8 cellular contexts compared by ENCODE assay signal in genomic region chr9:21252727-21253547, GRCh38. TPM values are rescaled to one million over a fixed set of nuclear protein-coding genes. Genes with fewer than 3 reads are reported as not detected.
A peak's percentile ranks its signal among the peaks of the same experiment; 100 is the strongest.
DNase-seq lines count a peak whose midpoint lies in the region; ATAC-seq and TF ChIP-seq lines count a peak whose summit lies in the region.

No MANE protein-coding gene starts in this region.

- H3K4me3 Mint-ChIP-seq in activated CD8-positive, alpha-beta memory T cell treated with anti-CD3 and anti-CD28 coated beads, Interleukin-2, amount 10 ng/mL, durations not matched to agents 7 days and 5 days: no peak overlapping the region

- H3K4me1 Mint-ChIP-seq in activated CD8-positive, alpha-beta memory T cell treated with anti-CD3 and anti-CD28 coated beads, Interleukin-2, amount 10 ng/mL, durations not matched to agents 7 days and 5 days: peaks cover 4% of the 10 kb centered on the region

- peak; percentile 46; the same call in 1 of the 2 replicates for TF ChIP-seq RAD21 in Ishikawa (IDR thresholded peaks at IDR 0.05; ENCODE audit: low read depth)

- intact Hi-C loops in heart left ventricle (cut with DNase I): loop anchor here in 2 of 10 donors (10.0 kb wide), 1 partner anchor 532 kb away; no protein-coding TSS in a partner anchor

- H3K4me1 ChIP-seq in heart left ventricle: peaks cover 0 to 11% (median 2%) of the 10 kb centered on the region in 12 donors

- peak; percentile 69 for ATAC-seq in activated CD8-positive, alpha-beta memory T cell treated with anti-CD3 and anti-CD28 coated beads, Interleukin-2, amount 10 ng/mL, durations not matched to agents 7 days and 5 days
- ATAC-seq in GM21576 (IDR thresholded peaks at IDR 0.05; ENCODE audit: unreplicated experiment) (peak; percentile 78), heart left ventricle (peak; percentile 32 to 84 (median 72))

- TF ChIP-seq CTCF in VCaP (conservative IDR thresholded peaks at IDR 0.05) (peak; percentile 87), heart left ventricle (IDR thresholded peaks at IDR 0.05) (peak; percentile 26 to 61 (median 43))

- CTCF ChIA-PET in activated CD8-positive, alpha-beta memory T cell treated with anti-CD3 and anti-CD28 coated beads, Interleukin-2, amount 10 ng/mL, durations not matched to agents 7 days and 5 days (lab: Charles Lee): interaction anchor here (0.7 to 3.3 kb wide), 15 partner anchors 11 to 535 kb away, joined by 3 to 16 read pairs (median 4); partner anchors contain the start of genes IFNA14 and IFNA4

- 0 to 2% (median 1%) methylated on average over 3 of the region's 3 CpGs for WGBS in heart left ventricle, 4 donors

- DNase-seq in activated CD8-positive, alpha-beta memory T cell treated with anti-CD3 and anti-CD28 coated beads, Interleukin-2, amount 10 ng/mL, durations not matched to agents 7 days and 5 days: peak; percentile 41
- no peak for DNase-seq in activated CD8-positive, alpha-beta memory T cell treated with anti-CD3 and anti-CD28 coated beads, Interleukin-2, amount 50 U/mL, for 48 hours
- DNase-seq in heart left ventricle (peak; percentile 26 to 58 (median 33)), retina (peak; percentile 55), ecto neural progenitor cell (ENCODE audit: low spot score) (no peak)

- H3K36me3 Mint-ChIP-seq in activated CD8-positive, alpha-beta memory T cell treated with anti-CD3 and anti-CD28 coated beads, Interleukin-2, amount 10 ng/mL, durations not matched to agents 7 days and 5 days: no peaks in the 10 kb centered on the region

- no peaks in the 10 kb centered on the region for H3K9me3 ChIP-seq in heart left ventricle

- H3K27me3 Mint-ChIP-seq in activated CD8-positive, alpha-beta memory T cell treated with anti-CD3 and anti-CD28 coated beads, Interleukin-2, amount 10 ng/mL, durations not matched to agents 7 days and 5 days: peaks cover 45% of the 10 kb centered on the region

- H3K27me3 ChIP-seq in heart left ventricle: peaks cover 0 to 18% (median 6%) of the 10 kb centered on the region in 9 donors

- no peak for TF ChIP-seq POLR2A in heart left ventricle (IDR thresholded peaks at IDR 0.05)

- TF ChIP-seq EP300 in Ishikawa (IDR thresholded peaks at IDR 0.05; ENCODE audit: borderline replicate concordance): no peak

- H3K27ac Mint-ChIP-seq in activated CD8-positive, alpha-beta memory T cell treated with anti-CD3 and anti-CD28 coated beads, Interleukin-2, amount 10 ng/mL, durations not matched to agents 7 days and 5 days: no peak overlapping the region

- H3K4me3 ChIP-seq in heart left ventricle: no peak overlapping the region

- H3K36me3 ChIP-seq in heart left ventricle: no peaks in the 10 kb centered on the region

- no peaks in the 10 kb centered on the region for H3K9me3 Mint-ChIP-seq in activated CD8-positive, alpha-beta memory T cell treated with anti-CD3 and anti-CD28 coated beads, Interleukin-2, amount 10 ng/mL, durations not matched to agents 7 days and 5 days (ENCODE audit: low read depth)

- H3K27ac ChIP-seq in VCaP (no peak overlapping the region), heart left ventricle (no peak overlapping the region)

TF ChIP-seq in Ishikawa, 13 proteins besides CTCF, POLR2A, EP300 and RAD21:
- no peak for TF ChIP-seq NFIC (IDR thresholded peaks at IDR 0.05)
- TF ChIP-seq EGR1 (IDR thresholded peaks at IDR 0.05): no peak
- no peak for TF ChIP-seq FOXM1 (IDR thresholded peaks at IDR 0.05; ENCODE audit: borderline replicate concordance, low read depth)

RNA-seq across cellular contexts. Expression of gene IFNA14, which starts 13.1 kb away (rescaled TPM):
- total RNA-seq in activated CD8-positive, alpha-beta memory T cell treated with anti-CD3 and anti-CD28 coated beads, Interleukin-2, amount 10 ng/mL, durations not matched to agents 7 days and 5 days: not detected
- not detected for total RNA-seq in heart left ventricle
- not detected for polyA plus RNA-seq in heart left ventricle

RNA-seq across cellular contexts. Expression of gene IFNA17, which starts 24.9 kb away (rescaled TPM):
- not detected for total RNA-seq in activated CD8-positive, alpha-beta memory T cell treated with anti-CD3 and anti-CD28 coated beads, Interleukin-2, amount 10 ng/mL, durations not matched to agents 7 days and 5 days
- not detected for total RNA-seq in heart left ventricle
- not detected for polyA plus RNA-seq in heart left ventricle

RNA-seq across cellular contexts. Expression of gene IFNA16, which starts 35.8 kb away (rescaled TPM):
- not detected for total RNA-seq in activated CD8-positive, alpha-beta memory T cell treated with anti-CD3 and anti-CD28 coated beads, Interleukin-2, amount 10 ng/mL, durations not matched to agents 7 days and 5 days
- total RNA-seq in heart left ventricle: not detected
- polyA plus RNA-seq in heart left ventricle: not detected

RNA-seq across cellular contexts. Expression of gene IFNA10, which starts 46.0 kb away (rescaled TPM):
- not detected for total RNA-seq in activated CD8-positive, alpha-beta memory T cell treated with anti-CD3 and anti-CD28 coated beads, Interleukin-2, amount 10 ng/mL, durations not matched to agents 7 days and 5 days
- not detected for total RNA-seq in heart left ventricle
- not detected for polyA plus RNA-seq in heart left ventricle

RNA-seq across cellular contexts. Expression of gene IFNA7, which starts 50.9 kb away (rescaled TPM):
- total RNA-seq in activated CD8-positive, alpha-beta memory T cell treated with anti-CD3 and anti-CD28 coated beads, Interleukin-2, amount 10 ng/mL, durations not matched to agents 7 days and 5 days: not detected
- total RNA-seq in heart left ventricle: not detected
- polyA plus RNA-seq in heart left ventricle: not detected

Comparison
In these comparisons a context has a peak if more than half of its experiments do, and no peak if none do; other contexts are left out.
1. DNase-seq: peak in activated CD8-positive, alpha-beta memory T cell treated with anti-CD3 and anti-CD28 coated beads, Interleukin-2, amount 10 ng/mL, durations not matched to agents 7 days and 5 days (single experiment), heart left ventricle (5 of 5) and retina (single experiment); none in activated CD8-positive, alpha-beta memory T cell treated with anti-CD3 and anti-CD28 coated beads, Interleukin-2, amount 50 U/mL, for 48 hours (single experiment) and ecto neural progenitor cell (single experiment).
2. Peak in every context shown above with its lines, with median percentiles within 50 percentile points of each other: ATAC-seq.